In the genomic region with DNA sequence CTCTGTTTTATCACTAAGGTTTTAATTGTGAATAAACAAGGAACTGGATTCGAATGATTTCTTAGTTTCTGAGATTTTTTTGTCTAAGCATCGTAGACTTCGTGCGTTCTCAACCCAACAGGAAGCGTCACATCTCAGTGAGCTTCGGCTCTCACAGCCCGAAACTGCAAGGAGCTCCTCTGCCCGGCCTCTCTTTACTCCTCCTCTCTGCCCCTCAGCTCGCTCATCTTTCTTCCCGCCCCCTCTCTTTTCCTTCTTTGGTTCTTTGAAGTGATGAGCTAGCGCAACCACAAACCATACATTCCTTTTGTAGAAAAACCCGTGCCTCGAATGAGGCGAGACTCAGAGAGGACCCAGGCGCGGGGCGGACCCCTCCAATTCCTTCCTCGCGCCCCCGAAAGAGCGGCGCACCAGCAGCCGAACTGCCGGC, we compare ENCODE assay signal across 8 cellular contexts. TPM values are rescaled to one million over a fixed set of nuclear protein-coding genes. Genes with fewer than 3 reads are reported as not detected.
DNase-seq lines count a peak whose midpoint lies in the region; ATAC-seq, FAIRE-seq and TF ChIP-seq lines count a peak whose summit lies in the region.

No MANE protein-coding gene starts in this region.

- H3K27me3 ChIP-seq in SJCRH30 (peaks cover 6% of the 10 kb centered on the region; the same call in 1 of the 2 replicates), bronchial epithelial cell (ENCODE audit: control insufficient read depth, insufficient read depth, low read length) (no peaks in the 10 kb centered on the region)

- H3K4me1 ChIP-seq in SJCRH30, result peaks cover 6% of the 10 kb centered on the region

- DNase-seq in SJCRH30 (peak in 1 of 2 experiments; percentile 5), bronchial epithelial cell (ENCODE audit: low read depth) (peak; percentile 52), left colon (peak; percentile 23 to 49), COLO668 (lab: John Stamatoyannopoulos, UW; ENCODE audit: unreplicated experiment) (no peak), epidermal melanocyte (ENCODE audit: insufficient read length, low spot score) (no peak)
- DNase-seq in stimulated activated CD4-positive, alpha-beta T cell treated with anti-CD3 and anti-CD28 coated beads, TNF-alpha, amount 100 ng/mL, for 24 hours (ENCODE audit: low read depth in 3 of 3), result peak in 2 of 3 experiments; percentile 20 to 60

- H3K36me3 ChIP-seq in SJCRH30, result no peaks in the 10 kb centered on the region
- no peaks in the 10 kb centered on the region for H3K36me3 ChIP-seq in bronchial epithelial cell (ENCODE audit: control insufficient read depth, insufficient read depth, low read length)

- H3K27ac ChIP-seq in SJCRH30, result no peak overlapping the region

- TF ChIP-seq CTCF in bronchial epithelial cell (IDR thresholded peaks at IDR 0.05; ENCODE audit: insufficient read depth, low read length, severe bottlenecking), result no peak

- intact Hi-C loops in left colon (cut with DNase I, micrococcal nuclease), result no loop called here

- peak overlapping the region; percentile 52 for H3K4me3 ChIP-seq in SJCRH30
- H3K4me3 ChIP-seq in bronchial epithelial cell (ENCODE audit: low read depth, low read length), result peak overlapping the region; percentile 53

- FAIRE-seq in bronchial epithelial cell (lab: Jason Lieb, UNC), result no peak

- ATAC-seq in GM18511 (IDR thresholded peaks at IDR 0.05; ENCODE audit: unreplicated experiment) (peak; percentile 71), HG02642 (IDR thresholded peaks at IDR 0.05; ENCODE audit: poor library complexity, unreplicated experiment) (peak; percentile 69), left colon (no peak)

- H3K9me3 ChIP-seq in SJCRH30 (replicated peaks), result no peaks in the 10 kb centered on the region

RNA-seq across cellular contexts. Expression of a gene that starts 0.5 kb away (rescaled TPM):
- 0.18 and 0.20 TPM in 2 replicates for total RNA-seq in SJCRH30 (2014; rRNA removed; shearing (Covaris generic))
- total RNA-seq in bronchial epithelial cell (31.4 and 71.1 TPM in 2 replicates), left colon (10 to 100 TPM; 47.8 to 49.8 TPM)

Comparison
In these comparisons a context has a peak if more than half of its experiments do, and no peak if none do; other contexts are left out.
1. DNase-seq: peak in bronchial epithelial cell (single experiment), left colon (2 of 2) and stimulated activated CD4-positive, alpha-beta T cell treated with anti-CD3 and anti-CD28 coated beads, TNF-alpha, amount 100 ng/mL, for 24 hours (2 of 3); none in COLO668 (single experiment) and epidermal melanocyte (single experiment).
2. RNA of a gene that starts 0.5 kb away (total RNA-seq): 31.4 to 71.1 TPM in bronchial epithelial cell and 47.8 to 49.8 TPM in left colon; 0.18 to 0.20 TPM in SJCRH30; every median in the first group is over 10 times any median in the second.